13 cellular contexts compared by ENCODE assay signal in genomic region chr21:43894206-43894577, GRCh38. TPM values are rescaled to one million over a fixed set of nuclear protein-coding genes. Genes with fewer than 3 reads are reported as not detected.
DNase-seq lines count a peak whose midpoint lies in the region; ATAC-seq and TF ChIP-seq lines count a peak whose summit lies in the region.
"Had no signal": no experiment of that assay in that cellular context is flagged by ENCODE, and none has a peak within 500 bp of the region (broad histone marks: within the 10 kb centered on the region; RNA-seq: fewer than 3 reads in every experiment).

No MANE protein-coding gene starts in this region.

- peak overlapping the region; percentile 61 for H3K4me3 Mint-ChIP-seq in activated naive CD4-positive, alpha-beta T cell treated with anti-CD3 and anti-CD28 coated beads for 36 hours
- H3K4me3 Mint-ChIP-seq in T-helper 2 cell treated with Interferon-gamma antibody and Interleukin-4, amounts not matched to agents 5 μg/mL and 100 μg/mL, for 36 hours, result peak overlapping the region; percentile 83
- H3K4me3 Mint-ChIP-seq in immature natural killer cell, result peak overlapping the region; percentile 63 to 85 (median 72)
- H3K4me3 Mint-ChIP-seq: WTC11 had no signal

- H3K27me3 Mint-ChIP-seq in activated naive CD4-positive, alpha-beta T cell treated with anti-CD3 and anti-CD28 coated beads for 36 hours (ENCODE audit: low read depth), result no peaks in the 10 kb centered on the region
- no peaks in the 10 kb centered on the region for H3K27me3 Mint-ChIP-seq in T-helper 2 cell treated with Interferon-gamma antibody and Interleukin-4, amounts not matched to agents 5 μg/mL and 100 μg/mL, for 36 hours (ENCODE audit: low read depth)
- H3K27me3 Mint-ChIP-seq in immature natural killer cell (ENCODE audit: low read depth in 3 of 3), result peaks cover 0 to 4% (median 0%) of the 10 kb centered on the region in 3 donors

- H3K27ac ChIP-seq in stomach, result peak overlapping the region in 4 of 5 donors; percentile 30 to 71 (median 66)
- H3K27ac ChIP-seq: breast epithelium had no signal

- no peak for DNase-seq in activated naive CD4-positive, alpha-beta T cell treated with anti-CD3 and anti-CD28 coated beads for 36 hours
- no peak for DNase-seq in activated naive CD4-positive, alpha-beta T cell (lab: John Stamatoyannopoulos, UW)
- DNase-seq in T-helper 2 cell treated with Interferon-gamma antibody and Interleukin-4, amounts not matched to agents 5 μg/mL and 100 μg/mL, for 36 hours (ENCODE audit: low spot score), result no peak
- DNase-seq in immature natural killer cell (no peak), stomach (no peak), NCI-H82 (lab: John Stamatoyannopoulos, UW) (no peak), Kasumi-1 (lab: John Stamatoyannopoulos, UW) (no peak)
- DNase-seq: activated effector memory CD4-positive, alpha-beta T cell treated with Interleukin-2 at 50 U/mL for 16 hours; DMS79; NCI-H1694 had no signal

- no peak for TF ChIP-seq CTCF in stomach (IDR thresholded peaks at IDR 0.05)

- peaks cover 37% of the 10 kb centered on the region for H3K4me1 Mint-ChIP-seq in activated naive CD4-positive, alpha-beta T cell treated with anti-CD3 and anti-CD28 coated beads for 36 hours (ENCODE audit: low read depth)
- peaks cover 38% of the 10 kb centered on the region for H3K4me1 Mint-ChIP-seq in T-helper 2 cell treated with Interferon-gamma antibody and Interleukin-4, amounts not matched to agents 5 μg/mL and 100 μg/mL, for 36 hours (ENCODE audit: low read depth)
- H3K4me1 Mint-ChIP-seq in immature natural killer cell, result peaks cover 22 to 29% of the 10 kb centered on the region in 2 donors

- H3K9me3 ChIP-seq in stomach, result no peaks in the 10 kb centered on the region
- H3K9me3 ChIP-seq: breast epithelium had no signal

- no peaks in the 10 kb centered on the region for H3K27me3 ChIP-seq in stomach
- H3K27me3 ChIP-seq: breast epithelium had no signal

- intact Hi-C loops in activated naive CD4-positive, alpha-beta T cell treated with anti-CD3 and anti-CD28 coated beads for 36 hours (cut with micrococcal nuclease), result loop anchor here (5.0 kb wide), 1 partner anchor 112 kb away; no protein-coding TSS in a partner anchor
- intact Hi-C loops in stomach (cut with DNase I; ENCODE audit: low total_unique reads), result no loop called here

- peaks cover 21 to 46% (median 29%) of the 10 kb centered on the region in 4 donors for H3K4me1 ChIP-seq in stomach
- H3K4me1 ChIP-seq: breast epithelium had no signal

- peaks cover 0 to 13% (median 9%) of the 10 kb centered on the region in 4 donors for H3K36me3 ChIP-seq in stomach
- H3K36me3 ChIP-seq: breast epithelium had no signal

- peaks cover 18% of the 10 kb centered on the region for H3K36me3 Mint-ChIP-seq in activated naive CD4-positive, alpha-beta T cell treated with anti-CD3 and anti-CD28 coated beads for 36 hours (ENCODE audit: low read depth)
- H3K36me3 Mint-ChIP-seq in T-helper 2 cell treated with Interferon-gamma antibody and Interleukin-4, amounts not matched to agents 5 μg/mL and 100 μg/mL, for 36 hours (ENCODE audit: low read depth), result peaks cover 59% of the 10 kb centered on the region
- peaks cover 0 to 8% (median 7%) of the 10 kb centered on the region in 3 donors for H3K36me3 Mint-ChIP-seq in immature natural killer cell

- H3K4me3 ChIP-seq in stomach, result peak overlapping the region in 1 of 4 donors; percentile 6
- H3K4me3 ChIP-seq: breast epithelium had no signal

- CTCF ChIA-PET in activated naive CD4-positive, alpha-beta T cell treated with anti-CD3 and anti-CD28 coated beads for 36 hours (lab: Charles Lee), result interaction anchor here (0.6 to 3.5 kb wide), 6 partner anchors 10 to 127 kb away, joined by 3 to 9 read pairs (median 3); no protein-coding TSS in a partner anchor

- H3K9me3 Mint-ChIP-seq in activated naive CD4-positive, alpha-beta T cell treated with anti-CD3 and anti-CD28 coated beads for 36 hours, result no peaks in the 10 kb centered on the region
- H3K9me3 Mint-ChIP-seq in T-helper 2 cell treated with Interferon-gamma antibody and Interleukin-4, amounts not matched to agents 5 μg/mL and 100 μg/mL, for 36 hours, result peaks cover 3% of the 10 kb centered on the region
- H3K9me3 Mint-ChIP-seq in immature natural killer cell, result no peaks in the 10 kb centered on the region

- H3K27ac Mint-ChIP-seq in activated naive CD4-positive, alpha-beta T cell treated with anti-CD3 and anti-CD28 coated beads for 36 hours, result peak overlapping the region; percentile 69
- H3K27ac Mint-ChIP-seq in T-helper 2 cell treated with Interferon-gamma antibody and Interleukin-4, amounts not matched to agents 5 μg/mL and 100 μg/mL, for 36 hours, result peak overlapping the region; percentile 88
- peak overlapping the region; percentile 10 to 86 (median 42) for H3K27ac Mint-ChIP-seq in immature natural killer cell
- H3K27ac Mint-ChIP-seq: WTC11 had no signal

- 40 to 59% (median 51%) methylated on average over 4 of the region's 4 CpGs for WGBS in stomach, 5 donors

- ATAC-seq in GM18511 (IDR thresholded peaks at IDR 0.05; ENCODE audit: unreplicated experiment), result no peak
- ATAC-seq: WTC11 had no signal

- no peak for TF ChIP-seq POLR2A in stomach (IDR thresholded peaks at IDR 0.05)

- no peak for TF ChIP-seq EP300 in stomach (IDR thresholded peaks at IDR 0.05)

RNA-seq across cellular contexts. Expression of gene AGPAT3, which starts 29.2 kb away (rescaled TPM):
- total RNA-seq in activated naive CD4-positive, alpha-beta T cell treated with anti-CD3 and anti-CD28 coated beads for 36 hours, result 10 to 100 TPM; 57.9 to 64.1 TPM
- polyA plus RNA-seq in immature natural killer cell (10 to 100 TPM in 1 of 3 donors, 1 to 10 TPM in 2; 5.6 to 11.8 (median 9.5) TPM), stomach (10 to 100 TPM in 2 of 3 donors, 1 to 10 TPM in 1; 9.9 to 16.1 (median 10.4) TPM)
- total RNA-seq in stomach, result 10 to 100 TPM; 35.0 to 83.1 (median 41.5) TPM
